ENCODE assay signal across 11 cellular contexts in genomic region chr11:77672276-77672675, GRCh38. TPM values are rescaled to one million over a fixed set of nuclear protein-coding genes. Genes with fewer than 3 reads are reported as not detected.
A peak's percentile ranks its signal among the peaks of the same experiment; 100 is the strongest.
DNase-seq lines count a peak whose midpoint lies in the region; ATAC-seq, FAIRE-seq and TF ChIP-seq lines count a peak whose summit lies in the region.
"Had no signal": no experiment of that assay in that cellular context is flagged by ENCODE, and none has a peak within 500 bp of the region (broad histone marks: within the 10 kb centered on the region; RNA-seq: fewer than 3 reads in every experiment).

No MANE protein-coding gene starts in this region.

- no peaks in the 10 kb centered on the region for H3K9me3 ChIP-seq in mucosa of descending colon

- DNase-seq in AG09319 (ENCODE audit: extremely low read depth, low read depth) (peak; percentile 83), HT1080 (ENCODE audit: low read depth) (peak; percentile 71), cardiac fibroblast (ENCODE audit: low read depth in 2 of 2) (peak; percentile 94 to 96), mucosa of descending colon (peak in 2 of 3 donors; percentile 44 to 53), GM12892 (ENCODE audit: insufficient read length) (no peak), 8988T (no peak)
- DNase-seq: NCI-H2081 had no signal

- peak; percentile 96 for ATAC-seq in mucosa of descending colon
- ATAC-seq in HG03095 (IDR thresholded peaks at IDR 0.05; ENCODE audit: unreplicated experiment), result no peak
- no peak for ATAC-seq in GM18502 (IDR thresholded peaks at IDR 0.05; ENCODE audit: poor library complexity, unreplicated experiment)

- H3K4me3 ChIP-seq in cardiac fibroblast (replicated peaks in 1 of 2; ENCODE audit: low read depth in 2 of 2, low read length in 2 of 2) (no peak overlapping the region), mucosa of descending colon (no peak overlapping the region)

- peaks cover 6% of the 10 kb centered on the region for H3K36me3 ChIP-seq in mucosa of descending colon (ENCODE audit: low read depth)

- no peak for TF ChIP-seq POLR2A in GM12892 (IDR thresholded peaks at IDR 0.05; ENCODE audit: low read depth, low read length)

- FAIRE-seq in GM12892 (lab: Jason Lieb, UNC), result no peak
- FAIRE-seq: colon, TTC549 had no signal

- intact Hi-C loops in mucosa of descending colon (cut with DNase I, micrococcal nuclease), result no loop called here

- peaks cover 15% of the 10 kb centered on the region for H3K4me1 ChIP-seq in mucosa of descending colon (ENCODE audit: low read depth)

- TF ChIP-seq CTCF in AG09319 (IDR thresholded peaks at IDR 0.05; ENCODE audit: low read depth, low read length), result no peak
- no peak for TF ChIP-seq CTCF in cardiac fibroblast (IDR thresholded peaks at IDR 0.05; ENCODE audit: low read depth, low read length)
- no peak for TF ChIP-seq CTCF in mucosa of descending colon (IDR thresholded peaks at IDR 0.05)

RNA-seq across cellular contexts. Expression of gene CLNS1A, which starts 34.7 kb away (rescaled TPM):
- total RNA-seq in HT1080 (2014; rRNA removed; shearing (Covaris generic)), result 328 and 387 TPM in 2 replicates
- polyA plus RNA-seq in HT1080 (2015; cell fraction: cytosol; rRNA removed), result 276 and 344 TPM in 2 replicates
- 178 and 215 TPM in 2 replicates for polyA plus RNA-seq in HT1080 (2015; cell fraction: nucleus; rRNA removed)
- total RNA-seq in mucosa of descending colon, result 10 to 100 TPM; 61.2 to 82.4 (median 78.9) TPM
- 183 TPM for polyA plus RNA-seq in GM12892 (2012; ENCODE audit: missing spikeins)

Comparison
In these comparisons a context has a peak if more than half of its experiments do, and no peak if none do; other contexts are left out.
1. DNase-seq: peak in AG09319 (single experiment), HT1080 (single experiment), cardiac fibroblast (2 of 2) and mucosa of descending colon (2 of 3); none in GM12892 (single experiment) and 8988T (single experiment).